Comparison of ENCODE assay signal across 9 cellular contexts in the genomic region with DNA sequence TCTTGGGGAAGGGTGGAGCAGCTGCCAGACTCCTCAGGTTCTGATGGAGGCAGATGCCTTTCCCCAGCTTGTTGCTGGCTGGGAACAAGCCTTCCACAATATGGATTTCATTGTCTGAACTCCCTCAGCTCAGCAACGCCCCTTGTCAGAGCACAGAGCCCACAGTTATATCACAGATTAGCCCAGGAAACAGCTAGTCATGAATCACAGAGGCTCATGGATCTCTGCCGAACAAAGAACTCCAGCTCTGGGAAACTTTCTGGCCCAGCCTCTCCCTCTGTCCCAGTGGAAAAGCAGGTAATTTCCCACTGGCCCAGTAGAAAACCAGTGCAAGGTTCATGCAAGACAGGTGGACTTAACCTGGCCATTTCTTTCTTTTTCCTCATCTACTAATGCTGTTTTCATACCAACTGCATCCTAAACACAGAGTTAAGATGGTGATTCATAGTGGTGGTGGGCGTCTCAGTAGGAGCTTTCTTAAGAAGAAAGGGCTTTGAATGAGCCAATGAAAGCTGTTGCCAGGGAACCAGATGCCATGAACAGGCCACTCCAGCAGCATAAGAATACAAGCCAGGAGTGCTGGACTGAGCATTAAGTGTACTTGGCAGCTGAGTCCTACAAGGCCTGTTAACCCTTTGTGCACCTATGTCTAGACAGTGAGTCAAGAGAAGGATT. TPM values are rescaled to one million over a fixed set of nuclear protein-coding genes. Genes with fewer than 3 reads are reported as not detected.
DNase-seq lines count a peak whose midpoint lies in the region; ATAC-seq, FAIRE-seq and TF ChIP-seq lines count a peak whose summit lies in the region.
"Had no signal": no experiment of that assay in that cellular context is flagged by ENCODE, and none has a peak within 500 bp of the region (broad histone marks: within the 10 kb centered on the region; RNA-seq: fewer than 3 reads in every experiment).

No MANE protein-coding gene starts in this region.

- in situ Hi-C loops in G401 (cut with HindIII; ENCODE audit: low sequenced_read_pairs), result no loop called here

- no peaks in the 10 kb centered on the region for H3K27me3 ChIP-seq in pancreas

- ATAC-seq in pancreas (peak in 3 of 4 donors; percentile 41 to 64 (median 53)), HG03460 (IDR thresholded peaks at IDR 0.05; ENCODE audit: unreplicated experiment) (no peak), GM21825 (IDR thresholded peaks at IDR 0.05; ENCODE audit: unreplicated experiment) (no peak)

- TF ChIP-seq CTCF in fibroblast of the aortic adventitia (IDR thresholded peaks at IDR 0.05; ENCODE audit: insufficient read depth, low read length) (no peak), pancreas (IDR thresholded peaks at IDR 0.05) (no peak)

- no peak overlapping the region for H3K27ac ChIP-seq in pancreas

- intact Hi-C loops in pancreas (cut with DNase I), result no loop called here

- 32 to 40% methylated on average over 3 of the region's 3 CpGs for WGBS in pancreas, 2 donors

- no peaks in the 10 kb centered on the region for H3K4me1 ChIP-seq in pancreas

- FAIRE-seq in pancreas (lab: Jason Lieb, UNC), result no peak

- H3K9me3 ChIP-seq in pancreas, result no peaks in the 10 kb centered on the region

- DNase-seq in G401 (ENCODE audit: low spot score), result peak; percentile 48
- DNase-seq in NCI-H524 (lab: John Stamatoyannopoulos, UW), result peak; percentile 82 to 92
- peak; percentile 97 for DNase-seq in fibroblast of the aortic adventitia (ENCODE audit: low read depth)
- DNase-seq in pancreas, result no peak
- no peak for DNase-seq in GF-D8 (lab: John Stamatoyannopoulos, UW)
- no peak for DNase-seq in activated naive CD4-positive, alpha-beta T cell treated with Interleukin-2 at 50 U/mL for 16 hours
- DNase-seq: activated CD4-positive, alpha-beta memory T cell treated with anti-CD3 and anti-CD28 coated beads, Interleukin-2, amount 10 ng/mL, durations not matched to agents 7 days and 5 days had no signal

- H3K4me3 ChIP-seq in fibroblast of the aortic adventitia (ENCODE audit: low read depth, low read length) (peak overlapping the region; percentile 9), pancreas (no peak overlapping the region)

- H3K36me3 ChIP-seq in pancreas, result no peaks in the 10 kb centered on the region

RNA-seq across cellular contexts. Expression of a gene that starts 8.7 kb away (rescaled TPM):
- total RNA-seq in G401 (2014; rRNA removed; shearing (Covaris generic)), result not detected in 2 replicates
- total RNA-seq in fibroblast of the aortic adventitia (ENCODE audit: low replicate concordance) (not detected in 2 replicates), pancreas (not detected)
- polyA plus RNA-seq in pancreas, result under 1 TPM; 0.04 to 0.09 TPM
- total RNA-seq: activated CD4-positive, alpha-beta memory T cell treated with anti-CD3 and anti-CD28 coated beads, Interleukin-2, amount 10 ng/mL, durations not matched to agents 7 days and 5 days had no signal

RNA-seq across cellular contexts. Expression of a gene that starts 30.7 kb away (rescaled TPM):
- 17.5 and 18.5 TPM in 2 replicates for total RNA-seq in G401 (2014; rRNA removed; shearing (Covaris generic))
- 35.8 and 40.4 TPM in 2 replicates for total RNA-seq in fibroblast of the aortic adventitia (ENCODE audit: low replicate concordance)
- total RNA-seq in pancreas, result 1 to 10 TPM in 3 of 6 donors, under 1 TPM in 3; 0.60 to 5.2 (median 1.5) TPM
- polyA plus RNA-seq in pancreas, result 1 to 10 TPM in 1 of 2 donors, under 1 TPM in 1; 0.53 to 1.2 TPM

Comparison
In these comparisons a context has a peak if more than half of its experiments do, and no peak if none do; other contexts are left out.
1. DNase-seq: peak in G401 (single experiment), NCI-H524 (2 of 2) and fibroblast of the aortic adventitia (single experiment); none in pancreas (0 of 6), GF-D8 (single experiment) and activated naive CD4-positive, alpha-beta T cell treated with Interleukin-2 at 50 U/mL for 16 hours (single experiment).
2. ATAC-seq: peak in pancreas (3 of 4); none in HG03460 (single experiment) and GM21825 (single experiment).